11 cellular contexts compared by ENCODE assay signal in the genomic region with DNA sequence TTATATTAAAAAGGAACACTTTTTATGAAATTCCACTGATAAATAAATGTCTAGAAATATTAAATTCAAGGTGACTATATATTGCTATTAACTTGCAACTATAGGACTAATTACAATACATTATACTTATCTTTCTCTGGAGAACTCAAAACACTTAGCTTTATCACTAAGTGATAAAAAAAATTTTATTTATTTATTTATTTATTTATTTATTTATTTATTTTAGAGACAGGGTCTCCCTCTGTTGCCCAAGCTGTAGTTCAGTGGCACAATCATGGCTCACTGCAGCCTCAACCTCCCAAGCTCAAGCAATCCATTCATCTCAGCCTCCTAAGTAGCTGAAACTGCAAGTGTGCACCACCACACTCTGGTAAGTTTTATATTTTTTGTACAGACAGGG.
"Had no signal": no experiment of that assay in that cellular context is flagged by ENCODE, and none has a peak within 500 bp of the region (broad histone marks: within the 10 kb centered on the region; RNA-seq: fewer than 3 reads in every experiment).

No MANE protein-coding gene starts in this region.

- H3K4me2 ChIP-seq: GM23338 had no signal

- H2AFZ ChIP-seq: GM23248, GM23338 had no signal

- H3K4me1 Mint-ChIP-seq: GM23338, H9 had no signal

- ATAC-seq: GM23338, HCT116 had no signal

- H3K27ac Mint-ChIP-seq: GM23338, H9, HFFc6 had no signal

- H3K9me3 ChIP-seq: HAP-1 had no signal

- FAIRE-seq: H1, H54 had no signal

- H3K9ac ChIP-seq: GM23248 had no signal

- H3K4me3 Mint-ChIP-seq: GM23338, H9, HFFc6 had no signal

- DNase-seq: GM23248, GOT3, H7, H9, HCEC 1CT, HFFc6 had no signal

- H3K36me3 ChIP-seq: HAP-1 had no signal

- H3K9me3 Mint-ChIP-seq: GM23338, H9 had no signal

- H3K4me3 ChIP-seq: GM23248, GM23338, HAP-1 had no signal

- H3K27ac ChIP-seq: GM23248 had no signal
